24 cellular contexts compared by ENCODE assay signal in the genomic region with DNA sequence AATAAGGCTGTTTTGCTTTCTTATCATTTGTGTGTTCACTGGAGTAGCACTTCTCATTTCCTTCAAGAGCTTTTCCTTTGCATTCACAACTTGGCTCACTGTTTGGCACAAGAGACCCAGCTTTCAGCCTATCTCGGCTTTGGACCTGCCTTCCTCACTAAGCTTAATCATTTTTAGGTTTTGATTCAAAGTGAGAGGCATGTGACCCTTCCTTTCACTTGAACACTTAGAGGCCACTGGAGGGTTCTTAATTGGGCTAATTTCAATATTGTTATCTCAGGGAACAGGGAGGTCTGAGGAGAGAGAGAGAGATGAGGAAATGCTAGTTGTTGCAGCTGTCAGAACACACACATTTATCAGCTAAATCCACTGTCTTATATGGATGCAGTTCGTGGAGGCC.
DNase-seq lines count a peak whose midpoint lies in the region; ATAC-seq, FAIRE-seq and TF ChIP-seq lines count a peak whose summit lies in the region.
"Had no signal": no experiment of that assay in that cellular context is flagged by ENCODE, and none has a peak within 500 bp of the region (broad histone marks: within the 10 kb centered on the region; RNA-seq: fewer than 3 reads in every experiment).

No MANE protein-coding gene starts in this region.

- no peak for TF ChIP-seq POLR2A in endothelial cell of umbilical vein (IDR thresholded peaks at IDR 0.05; ENCODE audit: low read depth, low read length)

- DNase-seq in HUDEP-2 (lab: John Stamatoyannopoulos, UW; ENCODE audit: unreplicated experiment in 76 of 76) (peak in 46 of 76 experiments; percentile 14 to 84 (median 45)), endothelial cell of umbilical vein (ENCODE audit: low read depth, low spot score) (peak; percentile 77), pancreas (no peak), iPS-NIHi11 (ENCODE audit: low spot score) (no peak), caudate nucleus (lab: John Stamatoyannopoulos, UW) (no peak), NCI-H2081 (lab: John Stamatoyannopoulos, UW) (no peak)
- no peak for DNase-seq in activated naive CD4-positive, alpha-beta T cell treated with anti-CD3 and anti-CD28 coated beads, Interleukin-2, amount 50 U/mL, for 72 hours (ENCODE audit: low spot score in 2 of 2)
- DNase-seq: activated CD8-positive, alpha-beta T cell treated with anti-CD3 and anti-CD28 coated beads for 36 hours; activated gamma-delta T cell treated with Interleukin-2 at 50 U/mL for 16 hours; activated T-cell treated with anti-CD3 and anti-CD28 coated beads for 4 hours; CD4-positive, CD25-positive, alpha-beta regulatory T cell; foreskin fibroblast; GM23248; NCI-H1417; NCI-H2171; nucleus accumbens; RPMI8226; stimulated activated CD4-positive, alpha-beta T cell treated with anti-CD3 and anti-CD28 coated beads, Interleukin-15, amount 100 ng/mL, for 24 hours; T-helper 9 cell; uterus had no signal

- H3K9me3 Mint-ChIP-seq in activated naive CD4-positive, alpha-beta T cell treated with anti-CD3 and anti-CD28 coated beads, Interleukin-2, amount 50 U/mL, for 72 hours: no peaks in the 10 kb centered on the region
- H3K9me3 Mint-ChIP-seq: activated CD8-positive, alpha-beta T cell treated with anti-CD3 and anti-CD28 coated beads for 36 hours had no signal

- H2AFZ ChIP-seq in ACC112 (ENCODE audit: low read length, unreplicated experiment) (peak overlapping the region; percentile 11), endothelial cell of umbilical vein (ENCODE audit: low read depth, low read length) (peak overlapping the region; percentile 91)
- H2AFZ ChIP-seq: GM23248 had no signal

- H3K4me1 ChIP-seq in ACC112 (ENCODE audit: control insufficient read depth, insufficient read depth, low read length, unreplicated experiment) (peaks cover 24% of the 10 kb centered on the region), endothelial cell of umbilical vein (ENCODE audit: control insufficient read depth, extremely low read depth, insufficient read depth, low read length) (peaks cover 33% of the 10 kb centered on the region), pancreas (peaks cover 0 to 12% (median 7%) of the 10 kb centered on the region in 3 donors)
- H3K4me1 ChIP-seq: uterus had no signal

- no peak overlapping the region for H3K9ac ChIP-seq in endothelial cell of umbilical vein (replicated peaks; ENCODE audit: extremely low read depth, insufficient read depth, low read length)
- H3K9ac ChIP-seq: GM23248 had no signal

- H3K4me2 ChIP-seq in endothelial cell of umbilical vein (ENCODE audit: insufficient read depth, low read length): peak overlapping the region; percentile 63

- no peak overlapping the region for H3K27ac ChIP-seq in ACC112 (ENCODE audit: low read depth, low read length)
- H3K27ac ChIP-seq in endothelial cell of umbilical vein (ENCODE audit: insufficient read depth, low read depth, low read length): peak overlapping the region; percentile 35
- peak overlapping the region in 2 of 4 donors; percentile 31 to 66 for H3K27ac ChIP-seq in pancreas
- no peak overlapping the region for H3K27ac ChIP-seq in caudate nucleus (ENCODE audit: low read depth, low read length)
- H3K27ac ChIP-seq: GM23248, HL-60 had no signal

- FAIRE-seq in endothelial cell of umbilical vein (lab: Jason Lieb, UNC) (peak; percentile 48), pancreas (lab: Jason Lieb, UNC) (no peak)

- dilution Hi-C loops in endothelial cell of umbilical vein (cut with MboI; ENCODE audit: extremely low pct_ligation_motif_present, low sequenced_read_pairs): no loop called here

- no peaks in the 10 kb centered on the region for H4K20me1 ChIP-seq in endothelial cell of umbilical vein (replicated peaks; ENCODE audit: control insufficient read depth, extremely low read depth, insufficient read depth, low read length)

- no peaks in the 10 kb centered on the region for H3K9me1 ChIP-seq in endothelial cell of umbilical vein (replicated peaks; ENCODE audit: control insufficient read depth, extremely low read depth, insufficient read depth, low read length)

- CTCF ChIA-PET in endothelial cell of umbilical vein (lab: Charles Lee): interaction anchor here (0.7 to 1.5 kb wide), 3 partner anchors 11 to 37 kb away, joined by 3 to 5 read pairs (median 4); no protein-coding TSS in a partner anchor

- H3K9me3 ChIP-seq in endothelial cell of umbilical vein (replicated peaks; ENCODE audit: control insufficient read depth, insufficient read depth, low read length): no peaks in the 10 kb centered on the region
- no peaks in the 10 kb centered on the region for H3K9me3 ChIP-seq in pancreas
- H3K9me3 ChIP-seq: uterus had no signal

- TF ChIP-seq CTCF in endothelial cell of umbilical vein (IDR thresholded peaks at IDR 0.05; ENCODE audit: extremely low read depth in 1 of 2, insufficient read depth in 1 of 2, low read depth in 1 of 2, low read length in 2 of 2) (no peak), pancreas (IDR thresholded peaks at IDR 0.05) (no peak)

- H3K79me2 ChIP-seq in ACC112 (ENCODE audit: control insufficient read depth, insufficient read depth, low read length, unreplicated experiment) (no peaks in the 10 kb centered on the region), endothelial cell of umbilical vein (ENCODE audit: control insufficient read depth, insufficient read depth, low read length) (no peaks in the 10 kb centered on the region)

- intact Hi-C loops in endothelial cell of umbilical vein (cut with micrococcal nuclease) (loop anchor here (5.0 kb wide), 1 partner anchor 358 kb away; no protein-coding TSS in a partner anchor), pancreas (cut with DNase I) (no loop called here)

- peak; percentile 42 to 63 (median 44) for ATAC-seq in pancreas
- ATAC-seq in activated naive CD4-positive, alpha-beta T cell treated with anti-CD3 and anti-CD28 coated beads, Interleukin-2, amount 50 U/mL, for 72 hours: no peak
- ATAC-seq: activated CD4-positive, CD25-positive, alpha-beta regulatory T cell treated with anti-CD3 and anti-CD28 coated beads, Interleukin-2, amount 50 U/mL, for 24 hours; activated CD8-positive, alpha-beta T cell treated with anti-CD3 and anti-CD28 coated beads for 36 hours had no signal

- H3K36me3 Mint-ChIP-seq in activated naive CD4-positive, alpha-beta T cell treated with anti-CD3 and anti-CD28 coated beads, Interleukin-2, amount 50 U/mL, for 72 hours: no peaks in the 10 kb centered on the region
- H3K36me3 Mint-ChIP-seq: CD4-positive, CD25-positive, alpha-beta regulatory T cell; memory B cell had no signal

- H3K36me3 ChIP-seq in ACC112 (ENCODE audit: insufficient read depth, low read length) (no peaks in the 10 kb centered on the region), endothelial cell of umbilical vein (ENCODE audit: control insufficient read depth in 2 of 2, extremely low read depth in 1 of 2, insufficient read depth in 2 of 2, low read length in 2 of 2) (no peaks in the 10 kb centered on the region), pancreas (no peaks in the 10 kb centered on the region)
- H3K36me3 ChIP-seq: uterus had no signal

- no TSS peak for BruUV-seq in endothelial cell of umbilical vein (replicated peaks; lab: Mats Ljungman, UMichigan)

- POLR2A ChIA-PET in endothelial cell of umbilical vein (lab: Charles Lee): interaction anchor here (1.0 to 1.1 kb wide), 2 partner anchors 139 to 142 kb away, joined by 3 read pairs; no protein-coding TSS in a partner anchor

- 9 to 10% methylated on average over 2 of the region's 2 CpGs for WGBS in pancreas, 2 donors

- H3K4me3 ChIP-seq in ACC112 (ENCODE audit: low read depth, low read length) (no peak overlapping the region), endothelial cell of umbilical vein (replicated peaks in 1 of 3; ENCODE audit: insufficient read depth in 1 of 3, low read depth in 1 of 3, low read length in 3 of 3) (no peak overlapping the region), pancreas (no peak overlapping the region)
- H3K4me3 ChIP-seq: GM23248, uterus had no signal

- no peak overlapping the region for H3K27ac Mint-ChIP-seq in activated naive CD4-positive, alpha-beta T cell treated with anti-CD3 and anti-CD28 coated beads, Interleukin-2, amount 50 U/mL, for 72 hours
- H3K27ac Mint-ChIP-seq: activated CD8-positive, alpha-beta T cell treated with anti-CD3 and anti-CD28 coated beads for 36 hours; CD4-positive, CD25-positive, alpha-beta regulatory T cell; memory B cell had no signal

- H3K27me3 ChIP-seq in ACC112 (ENCODE audit: insufficient read depth, low read length) (no peaks in the 10 kb centered on the region), endothelial cell of umbilical vein (ENCODE audit: control insufficient read depth in 2 of 2, insufficient read depth in 2 of 2, low read length in 2 of 2) (no peaks in the 10 kb centered on the region), pancreas (no peaks in the 10 kb centered on the region)
- H3K27me3 ChIP-seq: uterus had no signal

TF ChIP-seq in endothelial cell of umbilical vein, 7 proteins besides CTCF, POLR2A, EP300 and RAD21:
- TF ChIP-seq GATA2 (IDR thresholded peaks at IDR 0.05; ENCODE audit: insufficient read depth, insufficient read length, low read depth, low read length) (peak; percentile 33), MYC (IDR thresholded peaks at IDR 0.05; ENCODE audit: low read depth, low read length) (no peak)

Comparison
In these comparisons a context has a peak if more than half of its experiments do, and no peak if none do; other contexts are left out.
1. DNase-seq: peak in HUDEP-2 (46 of 76) and endothelial cell of umbilical vein (single experiment); none in pancreas (0 of 6), iPS-NIHi11 (single experiment), caudate nucleus (0 of 61), activated naive CD4-positive, alpha-beta T cell treated with anti-CD3 and anti-CD28 coated beads, Interleukin-2, amount 50 U/mL, for 72 hours (0 of 2) and NCI-H2081 (0 of 2).
2. ATAC-seq: peak in pancreas (4 of 4); none in activated naive CD4-positive, alpha-beta T cell treated with anti-CD3 and anti-CD28 coated beads, Interleukin-2, amount 50 U/mL, for 72 hours (0 of 2).